Comparison of ENCODE assay signal across 9 cellular contexts in the genomic region with DNA sequence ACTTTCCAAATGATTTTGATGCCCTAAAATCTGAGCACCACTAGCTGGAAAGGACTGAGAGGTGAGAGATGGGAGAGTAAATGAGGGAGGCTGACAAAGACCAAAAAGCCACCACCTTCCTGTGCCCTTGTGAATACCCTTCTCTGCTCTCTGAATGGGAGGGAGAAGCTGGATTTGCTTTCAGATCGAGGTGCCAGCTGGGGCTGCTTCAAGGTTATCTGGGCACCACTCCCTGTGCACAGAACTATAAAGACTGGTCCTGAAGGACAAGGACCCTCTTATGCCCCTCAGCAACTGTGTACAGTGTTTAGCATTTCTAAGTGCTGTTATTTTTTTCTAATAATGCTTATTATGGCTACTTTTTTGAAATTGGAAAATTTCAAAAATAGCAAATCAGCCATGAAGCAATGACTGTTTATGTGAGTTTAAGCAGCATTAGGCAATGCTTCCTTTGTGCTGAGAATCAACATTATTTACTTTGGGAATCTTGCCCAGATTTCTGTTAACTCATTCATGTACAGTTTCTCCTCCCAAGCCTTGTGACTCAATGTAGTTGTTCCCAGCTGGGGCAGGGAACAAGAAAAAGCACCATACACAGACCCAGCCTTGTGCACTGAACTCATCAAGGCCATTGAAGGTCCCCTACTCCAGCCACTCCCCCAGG. TPM values are rescaled to one million over a fixed set of nuclear protein-coding genes. Genes with fewer than 3 reads are reported as not detected.
DNase-seq lines count a peak whose midpoint lies in the region; ATAC-seq and TF ChIP-seq lines count a peak whose summit lies in the region.
"Had no signal": no experiment of that assay in that cellular context is flagged by ENCODE, and none has a peak within 500 bp of the region (broad histone marks: within the 10 kb centered on the region; RNA-seq: fewer than 3 reads in every experiment).

No MANE protein-coding gene starts in this region.

- no peak for ATAC-seq in HG02840 (IDR thresholded peaks at IDR 0.05; ENCODE audit: low FRiP score, unreplicated experiment)

- peak overlapping the region; percentile 2 for H3K4me3 Mint-ChIP-seq in MCF 10A (ENCODE audit: unreplicated experiment)

- H3K4me3 ChIP-seq in breast epithelium (no peak overlapping the region), liver (ENCODE audit: low read depth in 1 of 3, low read length in 3 of 3) (peak overlapping the region in 2 of 3 donors; percentile 5 to 23)

- H3K36me3 Mint-ChIP-seq in MCF 10A (ENCODE audit: insufficient read depth, unreplicated experiment): no peaks in the 10 kb centered on the region

- H3K36me3 ChIP-seq in breast epithelium: no peaks in the 10 kb centered on the region
- H3K36me3 ChIP-seq in liver (ENCODE audit: control insufficient read depth in 4 of 4, insufficient read depth in 3 of 4, low read depth in 1 of 4, low read length in 3 of 4): no peaks in the 10 kb centered on the region
- H3K36me3 ChIP-seq: BE2C had no signal

- TF ChIP-seq CTCF in MCF 10A (IDR thresholded peaks at IDR 0.05; ENCODE audit: unreplicated experiment): no peak
- TF ChIP-seq CTCF in breast epithelium (IDR thresholded peaks at IDR 0.05): no peak
- no peak for TF ChIP-seq CTCF in liver (IDR thresholded peaks at IDR 0.05; ENCODE audit: low read depth, low read length, missing input control)

- no peaks in the 10 kb centered on the region for H3K27me3 Mint-ChIP-seq in MCF 10A (ENCODE audit: insufficient read depth, unreplicated experiment)

- H3K27me3 ChIP-seq in breast epithelium (no peaks in the 10 kb centered on the region), liver (ENCODE audit: control insufficient read depth in 4 of 4, insufficient read depth in 4 of 4, low read length in 3 of 4) (no peaks in the 10 kb centered on the region)
- H3K27me3 ChIP-seq: BE2C had no signal

- CTCF ChIA-PET in MCF 10A (lab: Yijun Ruan, JAX): interaction anchor here (0.7 to 2.1 kb wide), 11 partner anchors 9 to 112 kb away, joined by 3 to 10 read pairs (median 3); no protein-coding TSS in a partner anchor

- WGBS in liver: 8% methylated on average over 1 of the region's 1 CpG

- TF ChIP-seq RAD21 in liver (IDR thresholded peaks at IDR 0.05): peak; percentile 17 to 49

- peak overlapping the region; percentile 70 for H3K27ac Mint-ChIP-seq in MCF 10A (ENCODE audit: low read depth, unreplicated experiment)

- peaks cover 21% of the 10 kb centered on the region for H3K4me1 Mint-ChIP-seq in MCF 10A (ENCODE audit: insufficient read depth, unreplicated experiment)

- no peaks in the 10 kb centered on the region for H3K9me3 ChIP-seq in breast epithelium
- no peaks in the 10 kb centered on the region for H3K9me3 ChIP-seq in liver (ENCODE audit: control insufficient read depth in 4 of 4, low read length in 3 of 4)
- H3K9me3 ChIP-seq: BE2C had no signal

- H3K27ac ChIP-seq in breast epithelium (peak overlapping the region in 1 of 2 donors; percentile 60), caudate nucleus (ENCODE audit: low read depth, low read length) (peak overlapping the region; percentile 13), liver (ENCODE audit: low read depth in 1 of 2, low read length in 2 of 2) (peak overlapping the region; percentile 79 to 96)

- POLR2A ChIA-PET in MCF 10A (lab: Yijun Ruan, JAX): interaction anchor here (0.8 to 3.8 kb wide), 9 partner anchors 11 to 818 kb away, joined by 3 to 60 read pairs (median 4); partner anchors contain the start of gene CDV3

- peak overlapping the region in 1 of 2 donors; percentile 49 for H3K9ac ChIP-seq in liver (ENCODE audit: low read depth in 1 of 2, low read length in 2 of 2)

- DNase-seq in MCF 10A (ENCODE audit: unreplicated experiment) (peak; percentile 93), breast epithelium (ENCODE audit: low spot score in 2 of 2) (no peak), caudate nucleus (lab: John Stamatoyannopoulos, UW) (no peak), inferior parietal cortex (ENCODE audit: extremely low spot score) (no peak), NCI-H2081 treated with DMSO at 0.1 percent for 48 hours (lab: John Stamatoyannopoulos, UW) (no peak)
- no peak for DNase-seq in activated CD4-positive, alpha-beta T cell treated with anti-CD3 and anti-CD28 coated beads for 1 hour
- DNase-seq: BE2C had no signal

- BruUV-seq in MCF 10A (replicated peaks; lab: Mats Ljungman, UMichigan): no TSS peak

- no peaks in the 10 kb centered on the region for H3K9me3 Mint-ChIP-seq in MCF 10A (ENCODE audit: unreplicated experiment)

- TF ChIP-seq POLR2A in breast epithelium (IDR thresholded peaks at IDR 0.05): no peak

- H3K4me1 ChIP-seq in breast epithelium (peaks cover 0 to 8% of the 10 kb centered on the region in 2 donors), liver (ENCODE audit: control insufficient read depth in 4 of 4, insufficient read depth in 4 of 4, low read length in 3 of 4) (peaks cover 9 to 19% (median 13%) of the 10 kb centered on the region in 4 donors)
- H3K4me1 ChIP-seq: BE2C had no signal

- intact Hi-C loops in MCF 10A (cut with micrococcal nuclease): loop anchor here (2.0 kb wide), 1 partner anchor 37 kb away; the partner anchor contains the start of gene CDV3
- intact Hi-C loops in breast epithelium (cut with DNase I; ENCODE audit: low total_unique reads): no loop called here

TF ChIP-seq in liver, 16 proteins besides CTCF, POLR2A, EP300 and RAD21:
- peak in 1 of 2 donors; percentile 59 for TF ChIP-seq EGR1 (IDR thresholded peaks at IDR 0.05; ENCODE audit: low read depth in 2 of 2)
- TF ChIP-seq RXRA (IDR thresholded peaks at IDR 0.05): peak; percentile 66 to 84
- peak; percentile 67 for TF ChIP-seq MAX (IDR thresholded peaks at IDR 0.05)
- TF ChIP-seq ATF3 (IDR thresholded peaks at IDR 0.05): peak; percentile 35
- TF ChIP-seq FOXA2 (IDR thresholded peaks at IDR 0.05): peak; percentile 54
- no peak for TF ChIP-seq HNF4G (IDR thresholded peaks at IDR 0.05)
- peak; percentile 47 for TF ChIP-seq YY1 (IDR thresholded peaks at IDR 0.05)
- peak in 1 of 2 donors; percentile 53 for TF ChIP-seq JUND (IDR thresholded peaks at IDR 0.05)
- no peak for TF ChIP-seq TAF1 (conservative IDR thresholded peaks at IDR 0.05)
- TF ChIP-seq NR2F2 (IDR thresholded peaks at IDR 0.05): no peak
- TF ChIP-seq, protein P1, sequence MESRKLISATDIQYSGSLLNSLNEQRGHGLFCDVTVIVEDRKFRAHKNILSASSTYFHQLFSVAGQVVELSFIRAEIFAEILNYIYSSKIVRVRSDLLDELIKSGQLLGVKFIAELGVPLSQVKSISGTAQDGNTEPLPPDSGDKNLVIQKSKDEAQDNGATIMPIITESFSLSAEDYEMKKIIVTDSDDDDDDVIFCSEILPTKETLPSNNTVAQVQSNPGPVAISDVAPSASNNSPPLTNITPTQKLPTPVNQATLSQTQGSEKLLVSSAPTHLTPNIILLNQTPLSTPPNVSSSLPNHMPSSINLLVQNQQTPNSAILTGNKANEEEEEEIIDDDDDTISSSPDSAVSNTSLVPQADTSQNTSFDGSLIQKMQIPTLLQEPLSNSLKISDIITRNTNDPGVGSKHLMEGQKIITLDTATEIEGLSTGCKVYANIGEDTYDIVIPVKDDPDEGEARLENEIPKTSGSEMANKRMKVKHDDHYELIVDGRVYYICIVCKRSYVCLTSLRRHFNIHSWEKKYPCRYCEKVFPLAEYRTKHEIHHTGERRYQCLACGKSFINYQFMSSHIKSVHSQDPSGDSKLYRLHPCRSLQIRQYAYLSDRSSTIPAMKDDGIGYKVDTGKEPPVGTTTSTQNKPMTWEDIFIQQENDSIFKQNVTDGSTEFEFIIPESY (IDR thresholded peaks at IDR 0.05): no peak
- TF ChIP-seq FOXA1 (IDR thresholded peaks at IDR 0.05): peak; percentile 79
- TF ChIP-seq SP1 (IDR thresholded peaks at IDR 0.05): peak; percentile 62
- TF ChIP-seq GABPA (IDR thresholded peaks at IDR 0.05 in 1 of 2, conservative IDR thresholded peaks at IDR 0.05 in 1 of 2): peak in 1 of 2 donors; percentile 39
- TF ChIP-seq, protein P2, sequence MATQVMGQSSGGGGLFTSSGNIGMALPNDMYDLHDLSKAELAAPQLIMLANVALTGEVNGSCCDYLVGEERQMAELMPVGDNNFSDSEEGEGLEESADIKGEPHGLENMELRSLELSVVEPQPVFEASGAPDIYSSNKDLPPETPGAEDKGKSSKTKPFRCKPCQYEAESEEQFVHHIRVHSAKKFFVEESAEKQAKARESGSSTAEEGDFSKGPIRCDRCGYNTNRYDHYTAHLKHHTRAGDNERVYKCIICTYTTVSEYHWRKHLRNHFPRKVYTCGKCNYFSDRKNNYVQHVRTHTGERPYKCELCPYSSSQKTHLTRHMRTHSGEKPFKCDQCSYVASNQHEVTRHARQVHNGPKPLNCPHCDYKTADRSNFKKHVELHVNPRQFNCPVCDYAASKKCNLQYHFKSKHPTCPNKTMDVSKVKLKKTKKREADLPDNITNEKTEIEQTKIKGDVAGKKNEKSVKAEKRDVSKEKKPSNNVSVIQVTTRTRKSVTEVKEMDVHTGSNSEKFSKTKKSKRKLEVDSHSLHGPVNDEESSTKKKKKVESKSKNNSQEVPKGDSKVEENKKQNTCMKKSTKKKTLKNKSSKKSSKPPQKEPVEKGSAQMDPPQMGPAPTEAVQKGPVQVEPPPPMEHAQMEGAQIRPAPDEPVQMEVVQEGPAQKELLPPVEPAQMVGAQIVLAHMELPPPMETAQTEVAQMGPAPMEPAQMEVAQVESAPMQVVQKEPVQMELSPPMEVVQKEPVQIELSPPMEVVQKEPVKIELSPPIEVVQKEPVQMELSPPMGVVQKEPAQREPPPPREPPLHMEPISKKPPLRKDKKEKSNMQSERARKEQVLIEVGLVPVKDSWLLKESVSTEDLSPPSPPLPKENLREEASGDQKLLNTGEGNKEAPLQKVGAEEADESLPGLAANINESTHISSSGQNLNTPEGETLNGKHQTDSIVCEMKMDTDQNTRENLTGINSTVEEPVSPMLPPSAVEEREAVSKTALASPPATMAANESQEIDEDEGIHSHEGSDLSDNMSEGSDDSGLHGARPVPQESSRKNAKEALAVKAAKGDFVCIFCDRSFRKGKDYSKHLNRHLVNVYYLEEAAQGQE (IDR thresholded peaks at IDR 0.05): peak; percentile 40
- peak; percentile 70 to 74 for TF ChIP-seq HNF4A (conservative IDR thresholded peaks at IDR 0.05)
TF ChIP-seq in liver: peak in this region for 12.

RNA-seq across cellular contexts. Expression of gene CDV3, which starts 37.4 kb away (rescaled TPM):
- 278 and 309 TPM in 2 replicates for total RNA-seq in MCF 10A (2022)
- total RNA-seq in breast epithelium: 100 to 1,000 TPM; 119 to 188 (median 141) TPM
- 10 to 100 TPM; 64.0 to 82.6 TPM for total RNA-seq in liver
- 10 to 100 TPM; 37.5 to 42.1 TPM for polyA plus RNA-seq in liver

Comparison
In these comparisons a context has a peak if more than half of its experiments do, and no peak if none do; other contexts are left out.
1. H3K4me3 ChIP-seq: peak in liver (2 of 3); none in breast epithelium (0 of 3).